ENCODE assay signal across 1 cellular context in genomic region chr6:83946201-83946833, GRCh38.
TF ChIP-seq lines count a peak whose summit lies in the region.
"Not testable (repeated sequence)": the region's sequence is repeated elsewhere in the genome, so short reads cannot be mapped to it uniquely, and the experiment has no call there.

No MANE protein-coding gene starts in this region.

TF ChIP-seq in K562, 482 proteins besides CTCF, POLR2A, EP300 and RAD21 (continued from another document):
- TF ChIP-seq MGA (IDR thresholded peaks at IDR 0.05) (peak; percentile 67), ATF7 (IDR thresholded peaks at IDR 0.05) (peak; percentile 54; the same call in 1 of the 2 replicates), ADNP (tag; IDR thresholded peaks at IDR 0.05) (0 out of 2 replicates have a peak, but pooled peaks have one; percentile 45), FOXM1 (IDR thresholded peaks at IDR 0.05; ENCODE audit: low read depth) (0 out of 2 replicates have a peak, but pooled peaks have one; percentile 18), CEBPB (tag; IDR thresholded peaks at IDR 0.05) (peak; percentile 45; the same call in 1 of the 2 replicates), ATF3 (IDR thresholded peaks at IDR 0.05) (peak; percentile 39), TAL1 (IDR thresholded peaks at IDR 0.05) (peak; percentile 76), MTA1 (IDR thresholded peaks at IDR 0.05; ENCODE audit: borderline replicate concordance) (peak; percentile 30; the same call in 1 of the 2 replicates), SMARCC2 (IDR thresholded peaks at IDR 0.05; ENCODE audit: low read depth) (peak; percentile 87; the same call in 1 of the 2 replicates), SOX6 (IDR thresholded peaks at IDR 0.05) (peak; percentile 83; the same call in 1 of the 2 replicates), C11orf30 (IDR thresholded peaks at IDR 0.05; ENCODE audit: low read depth) (peak; percentile 22; the same call in 1 of the 2 replicates), MEF2D (tag; conservative IDR thresholded peaks at IDR 0.05; ENCODE audit: low read depth) (0 out of 2 replicates have a peak, but pooled peaks have one; percentile 68), TEAD4 (IDR thresholded peaks at IDR 0.05; ENCODE audit: low read length) (peak; percentile 41; the same call in 1 of the 2 replicates), GATA2 (CRISPR knock-in tag; IDR thresholded peaks at IDR 0.05) (peak; percentile 43; the same call in 1 of the 2 replicates), CBFA2T2 (conservative IDR thresholded peaks at IDR 0.05) (peak; percentile 66), SPI1 (IDR thresholded peaks at IDR 0.05; ENCODE audit: borderline replicate concordance, low read depth, low read length) (peak; percentile 61), ARID1B (IDR thresholded peaks at IDR 0.05) (peak; percentile 91), CTBP1 (IDR thresholded peaks at IDR 0.05; ENCODE audit: borderline replicate concordance) (peak; percentile 68; the same call in 1 of the 2 replicates), DPF2 (IDR thresholded peaks at IDR 0.05) (peak; percentile 69), FOSL1 (tag; conservative IDR thresholded peaks at IDR 0.05) (peak; percentile 50), MTA2 (IDR thresholded peaks at IDR 0.05; ENCODE audit: low read depth) (peak; percentile 72), GATAD2A (IDR thresholded peaks at IDR 0.05) (0 out of 2 replicates have a peak, but pooled peaks have one; percentile 37), CHAMP1 (IDR thresholded peaks at IDR 0.05) (peak; percentile 49; the same call in 1 of the 2 replicates), CEBPG (tag; conservative IDR thresholded peaks at IDR 0.05 in 1 of 2, IDR thresholded peaks at IDR 0.05 in 1 of 2) (peak in 1 of 2 experiments; percentile 47; a peak in 1 of 4 replicates), TCF3 (CRISPR knock-in tag; IDR thresholded peaks at IDR 0.05) (peak; percentile 80)
- not testable (repeated sequence) for TF ChIP-seq FOXM1 (CRISPR knock-in tag; IDR thresholded peaks at IDR 0.05; ENCODE audit: low read depth); ATF3 (CRISPR knock-in tag; conservative IDR thresholded peaks at IDR 0.05); TEAD4 (CRISPR knock-in tag; IDR thresholded peaks at IDR 0.05; ENCODE audit: borderline replicate concordance); CEBPG (CRISPR knock-in tag; IDR thresholded peaks at IDR 0.05)
